1 cellular context compared by ENCODE assay signal in the genomic region with DNA sequence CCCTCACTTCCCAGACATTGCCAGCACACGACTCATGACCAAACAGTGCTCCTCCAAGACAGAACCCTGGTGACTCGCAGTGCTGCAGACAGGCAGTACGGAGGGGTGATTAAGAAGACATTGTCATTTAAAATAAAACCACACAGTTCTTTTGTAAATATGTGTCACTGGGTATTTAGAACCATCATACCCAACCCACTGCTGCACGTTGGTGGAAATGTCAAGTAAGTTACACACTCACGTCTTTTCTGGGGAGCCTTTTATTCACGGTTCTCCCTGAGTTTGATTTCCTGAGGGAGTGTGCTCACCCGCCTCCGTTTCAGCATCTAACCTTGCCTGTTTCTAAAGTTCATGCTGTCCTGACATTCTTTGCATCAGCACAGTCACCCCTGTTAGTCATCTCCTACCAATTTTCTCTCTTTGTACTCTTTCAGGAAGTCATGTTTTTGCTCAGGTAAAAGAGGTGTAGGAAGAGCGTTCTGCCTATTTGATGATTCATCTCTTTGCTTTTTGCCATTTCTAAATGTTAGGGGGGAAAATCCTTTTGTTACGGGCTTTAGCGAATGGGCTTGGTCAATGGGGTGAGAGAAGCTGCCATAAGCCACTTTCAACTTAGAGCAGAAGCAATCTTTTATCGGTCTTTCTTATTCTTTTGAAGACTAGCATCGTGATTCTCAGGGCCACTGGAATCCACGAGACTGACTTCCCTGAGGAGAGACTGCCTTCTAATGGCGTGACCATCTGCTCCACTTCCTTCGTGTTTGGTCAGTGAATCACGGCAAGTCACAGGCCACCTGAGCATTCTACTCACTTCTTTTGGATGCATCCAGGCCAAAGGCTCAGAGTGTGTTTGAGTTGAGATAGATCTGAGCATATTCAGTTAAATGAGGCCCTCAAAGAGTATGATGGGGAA.
TF ChIP-seq lines count a peak whose summit lies in the region.

No MANE protein-coding gene starts in this region.

TF ChIP-seq in HCT116, 20 proteins besides CTCF, POLR2A, EP300 and RAD21 (continued from another document):
- TF ChIP-seq, protein P1, sequence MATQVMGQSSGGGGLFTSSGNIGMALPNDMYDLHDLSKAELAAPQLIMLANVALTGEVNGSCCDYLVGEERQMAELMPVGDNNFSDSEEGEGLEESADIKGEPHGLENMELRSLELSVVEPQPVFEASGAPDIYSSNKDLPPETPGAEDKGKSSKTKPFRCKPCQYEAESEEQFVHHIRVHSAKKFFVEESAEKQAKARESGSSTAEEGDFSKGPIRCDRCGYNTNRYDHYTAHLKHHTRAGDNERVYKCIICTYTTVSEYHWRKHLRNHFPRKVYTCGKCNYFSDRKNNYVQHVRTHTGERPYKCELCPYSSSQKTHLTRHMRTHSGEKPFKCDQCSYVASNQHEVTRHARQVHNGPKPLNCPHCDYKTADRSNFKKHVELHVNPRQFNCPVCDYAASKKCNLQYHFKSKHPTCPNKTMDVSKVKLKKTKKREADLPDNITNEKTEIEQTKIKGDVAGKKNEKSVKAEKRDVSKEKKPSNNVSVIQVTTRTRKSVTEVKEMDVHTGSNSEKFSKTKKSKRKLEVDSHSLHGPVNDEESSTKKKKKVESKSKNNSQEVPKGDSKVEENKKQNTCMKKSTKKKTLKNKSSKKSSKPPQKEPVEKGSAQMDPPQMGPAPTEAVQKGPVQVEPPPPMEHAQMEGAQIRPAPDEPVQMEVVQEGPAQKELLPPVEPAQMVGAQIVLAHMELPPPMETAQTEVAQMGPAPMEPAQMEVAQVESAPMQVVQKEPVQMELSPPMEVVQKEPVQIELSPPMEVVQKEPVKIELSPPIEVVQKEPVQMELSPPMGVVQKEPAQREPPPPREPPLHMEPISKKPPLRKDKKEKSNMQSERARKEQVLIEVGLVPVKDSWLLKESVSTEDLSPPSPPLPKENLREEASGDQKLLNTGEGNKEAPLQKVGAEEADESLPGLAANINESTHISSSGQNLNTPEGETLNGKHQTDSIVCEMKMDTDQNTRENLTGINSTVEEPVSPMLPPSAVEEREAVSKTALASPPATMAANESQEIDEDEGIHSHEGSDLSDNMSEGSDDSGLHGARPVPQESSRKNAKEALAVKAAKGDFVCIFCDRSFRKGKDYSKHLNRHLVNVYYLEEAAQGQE (IDR thresholded peaks at IDR 0.05; ENCODE audit: low read depth): no peak
- TF ChIP-seq CEBPB (IDR thresholded peaks at IDR 0.05; ENCODE audit: low read depth) (peak; percentile 84), EZH2 (IDR thresholded peaks at IDR 0.05) (no peak)
